Comparison of ENCODE assay signal across 10 cellular contexts in the genomic region with DNA sequence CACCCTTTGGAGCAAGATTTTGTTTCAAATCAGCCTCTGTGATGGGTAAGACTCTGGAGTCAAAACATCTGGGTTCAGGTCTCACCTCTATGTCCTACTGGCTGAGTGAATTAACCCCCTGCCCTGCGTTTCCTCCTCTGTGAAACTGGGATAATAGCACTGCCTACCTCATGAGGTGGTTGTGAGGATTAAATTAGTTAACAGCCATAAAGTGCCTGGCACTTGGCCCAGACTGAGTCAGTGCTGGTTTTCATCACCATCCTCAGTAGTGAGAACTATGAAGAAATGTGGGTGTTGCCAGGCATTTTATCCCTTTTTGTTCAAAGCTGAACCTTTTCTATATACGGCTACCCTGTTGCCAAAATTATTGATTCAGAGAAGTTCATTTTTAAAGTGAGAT. TPM values are rescaled to one million over a fixed set of nuclear protein-coding genes. Genes with fewer than 3 reads are reported as not detected.
DNase-seq lines count a peak whose midpoint lies in the region; ATAC-seq and TF ChIP-seq lines count a peak whose summit lies in the region.
"Had no signal": no experiment of that assay in that cellular context is flagged by ENCODE, and none has a peak within 500 bp of the region (broad histone marks: within the 10 kb centered on the region; RNA-seq: fewer than 3 reads in every experiment).

No MANE protein-coding gene starts in this region.

- H3K27ac Mint-ChIP-seq in activated T-cell treated with anti-CD3 and anti-CD28 coated beads, Interleukin-2, amount 50 U/mL, for 24 hours: peak overlapping the region; percentile 89
- peak overlapping the region; percentile 91 for H3K27ac Mint-ChIP-seq in stimulated activated naive B cell treated with anti-CD40 and anti-IgM and Interleukin-4, amounts not matched to agents 10 μg/mL and 1 μg/mL and 100 μg/mL, for 72 hours

- H3K27me3 Mint-ChIP-seq in activated T-cell treated with anti-CD3 and anti-CD28 coated beads, Interleukin-2, amount 50 U/mL, for 24 hours: no peaks in the 10 kb centered on the region
- no peaks in the 10 kb centered on the region for H3K27me3 Mint-ChIP-seq in stimulated activated naive B cell treated with anti-CD40 and anti-IgM and Interleukin-4, amounts not matched to agents 10 μg/mL and 1 μg/mL and 100 μg/mL, for 72 hours

- peak; percentile 92 for ATAC-seq in RWPE2 (ENCODE audit: low read depth)
- no peak for ATAC-seq in stimulated activated naive B cell treated with anti-CD40 and anti-IgM and Interleukin-4, amounts not matched to agents 10 μg/mL and 1 μg/mL and 100 μg/mL, for 72 hours (replicated peaks)

- H3K4me1 ChIP-seq in RWPE2 (ENCODE audit: insufficient read depth, poor library complexity, severe bottlenecking): peaks cover 10% of the 10 kb centered on the region

- POLR2A ChIA-PET in GM10248 (lab: Yijun Ruan, JAX): no interaction called here

- peaks cover 71% of the 10 kb centered on the region for H3K36me3 Mint-ChIP-seq in activated T-cell treated with anti-CD3 and anti-CD28 coated beads, Interleukin-2, amount 50 U/mL, for 24 hours (ENCODE audit: low read depth)
- H3K36me3 Mint-ChIP-seq in stimulated activated naive B cell treated with anti-CD40 and anti-IgM and Interleukin-4, amounts not matched to agents 10 μg/mL and 1 μg/mL and 100 μg/mL, for 72 hours: peaks cover 48 to 63% of the 10 kb centered on the region in 2 donors

- H3K9me3 Mint-ChIP-seq in activated T-cell treated with anti-CD3 and anti-CD28 coated beads, Interleukin-2, amount 50 U/mL, for 24 hours: no peaks in the 10 kb centered on the region
- no peaks in the 10 kb centered on the region for H3K9me3 Mint-ChIP-seq in stimulated activated naive B cell treated with anti-CD40 and anti-IgM and Interleukin-4, amounts not matched to agents 10 μg/mL and 1 μg/mL and 100 μg/mL, for 72 hours

- no peaks in the 10 kb centered on the region for H3K9me3 ChIP-seq in RWPE2 (ENCODE audit: severe bottlenecking)

- H3K4me1 Mint-ChIP-seq in activated T-cell treated with anti-CD3 and anti-CD28 coated beads, Interleukin-2, amount 50 U/mL, for 24 hours (ENCODE audit: low read depth): peaks cover 30% of the 10 kb centered on the region
- H3K4me1 Mint-ChIP-seq in stimulated activated naive B cell treated with anti-CD40 and anti-IgM and Interleukin-4, amounts not matched to agents 10 μg/mL and 1 μg/mL and 100 μg/mL, for 72 hours: peaks cover 13 to 36% of the 10 kb centered on the region in 2 donors

- peaks cover 91% of the 10 kb centered on the region for H3K36me3 ChIP-seq in RWPE2 (ENCODE audit: low read depth)

- H3K4me3 Mint-ChIP-seq in activated T-cell treated with anti-CD3 and anti-CD28 coated beads, Interleukin-2, amount 50 U/mL, for 24 hours: peak overlapping the region; percentile 8
- peak overlapping the region in 1 of 2 donors; percentile 52 for H3K4me3 Mint-ChIP-seq in stimulated activated naive B cell treated with anti-CD40 and anti-IgM and Interleukin-4, amounts not matched to agents 10 μg/mL and 1 μg/mL and 100 μg/mL, for 72 hours

- peak overlapping the region; percentile 12 for H3K27ac ChIP-seq in RWPE2 (ENCODE audit: poor library complexity, severe bottlenecking)
- H3K27ac ChIP-seq: KMS-11, skin epidermis had no signal

- H3K27me3 ChIP-seq in RWPE2 (ENCODE audit: insufficient read depth, poor library complexity, severe bottlenecking): no peaks in the 10 kb centered on the region

- CTCF ChIA-PET in GM10248 (lab: Yijun Ruan, JAX): no interaction called here

- DNase-seq in activated T-cell treated with anti-CD3 and anti-CD28 coated beads, Interleukin-2, amount 50 U/mL, for 24 hours: no peak
- no peak for DNase-seq in activated T-cell treated with anti-CD3 and anti-CD28 coated beads, Interleukin-2, amount 50 U/mL, for 1 hour
- DNase-seq in RWPE2 (ENCODE audit: low spot score) (peak; percentile 77), glomerular endothelial cell (ENCODE audit: extremely low read depth, low read depth, low spot score) (peak; percentile 31), NCI-H2227 treated with DMSO at 0.1 percent for 48 hours (lab: John Stamatoyannopoulos, UW) (no peak), NCI-H187 (lab: John Stamatoyannopoulos, UW) (no peak), GM10248 (ENCODE audit: extremely low spot score) (no peak)
- no peak for DNase-seq in stimulated activated naive B cell treated with anti-CD40 and anti-IgM and Interleukin-4, amounts not matched to agents 10 μg/mL and 1 μg/mL and 100 μg/mL, for 72 hours

- TF ChIP-seq CTCF in RWPE2 (IDR thresholded peaks at IDR 0.05; ENCODE audit: poor library complexity, severe bottlenecking): no peak
- TF ChIP-seq CTCF in GM10248 (IDR thresholded peaks at IDR 0.05; ENCODE audit: control extremely low read depth, extremely low read depth, low read depth, missing control alignments): no peak

- H3K4me3 ChIP-seq in RWPE2 (ENCODE audit: severe bottlenecking): no peak overlapping the region
- H3K4me3 ChIP-seq: skin epidermis had no signal

RNA-seq across cellular contexts. Expression of a gene that starts 36.0 kb away (rescaled TPM):
- total RNA-seq in glomerular endothelial cell: 52.2 and 72.9 TPM in 2 replicates

RNA-seq across cellular contexts. Expression of a gene that starts 49.8 kb away (rescaled TPM):
- 24.0 and 26.5 TPM in 2 replicates for total RNA-seq in glomerular endothelial cell

Comparison
In these comparisons a context has a peak if more than half of its experiments do, and no peak if none do; other contexts are left out.
1. DNase-seq: peak in RWPE2 (single experiment) and glomerular endothelial cell (single experiment); none in activated T-cell treated with anti-CD3 and anti-CD28 coated beads, Interleukin-2, amount 50 U/mL, for 24 hours (single experiment), activated T-cell treated with anti-CD3 and anti-CD28 coated beads, Interleukin-2, amount 50 U/mL, for 1 hour (single experiment), stimulated activated naive B cell treated with anti-CD40 and anti-IgM and Interleukin-4, amounts not matched to agents 10 μg/mL and 1 μg/mL and 100 μg/mL, for 72 hours (single experiment), NCI-H2227 treated with DMSO at 0.1 percent for 48 hours (single experiment), NCI-H187 (0 of 2) and GM10248 (single experiment).